ENCODE assay signal across 10 cellular contexts in the genomic region with DNA sequence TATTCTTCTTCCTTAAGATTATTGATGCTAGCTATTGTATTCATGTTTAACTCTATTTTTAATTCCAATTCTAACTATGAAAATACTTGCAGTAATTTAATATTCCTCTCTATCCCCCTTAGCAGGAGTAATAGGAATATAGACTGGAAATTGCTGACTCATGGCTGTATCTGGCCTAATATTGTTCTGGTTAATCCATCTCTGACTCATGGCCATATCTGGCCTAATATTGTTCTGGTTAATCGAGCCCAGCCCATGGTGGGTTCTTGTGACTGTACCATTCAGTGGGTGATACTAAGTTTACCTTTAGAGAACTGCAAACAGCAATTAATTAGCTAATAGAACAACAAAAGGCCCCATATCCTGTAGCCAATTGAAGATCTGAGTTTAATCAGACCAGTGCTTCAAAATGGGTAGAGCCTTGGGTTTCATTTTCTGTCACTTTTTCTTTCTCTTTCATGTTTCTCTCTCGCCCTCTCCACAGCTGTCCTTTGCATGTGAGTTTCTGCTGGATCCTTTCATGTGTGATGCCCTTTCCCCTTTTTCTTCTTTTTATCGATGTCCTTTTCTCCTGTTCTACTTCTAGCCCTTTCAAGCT. TPM values are rescaled to one million over a fixed set of nuclear protein-coding genes. Genes with fewer than 3 reads are reported as not detected.
DNase-seq lines count a peak whose midpoint lies in the region; ATAC-seq, FAIRE-seq and TF ChIP-seq lines count a peak whose summit lies in the region.
"Had no signal": no experiment of that assay in that cellular context is flagged by ENCODE, and none has a peak within 500 bp of the region (broad histone marks: within the 10 kb centered on the region; RNA-seq: fewer than 3 reads in every experiment).

No MANE protein-coding gene starts in this region.

- no peak for TF ChIP-seq POLR2A in H1 (IDR thresholded peaks at IDR 0.05; ENCODE audit: control extremely low read depth in 1 of 2, low read depth in 2 of 2, low read length in 2 of 2)

- no peaks in the 10 kb centered on the region for H3K79me1 ChIP-seq in H1 (ENCODE audit: low read depth, low read length)

- no peak overlapping the region for H3K4me3 ChIP-seq in H1 (ENCODE audit: extremely low read depth in 1 of 4, insufficient read depth in 2 of 4, low read depth in 3 of 4, low read length in 4 of 4)

- no peak for DNase-seq in H1 (ENCODE audit: low read depth in 1 of 2, low spot score in 2 of 2)
- no peak for DNase-seq in ecto neural progenitor cell (ENCODE audit: low spot score)
- no peak for DNase-seq in NCI-H345 (lab: John Stamatoyannopoulos, UW)
- DNase-seq in DMS153 treated with DMSO at 0.1 percent for 48 hours (lab: John Stamatoyannopoulos, UW; ENCODE audit: unreplicated experiment) = no peak
- no peak for DNase-seq in NCI-H2227 (lab: John Stamatoyannopoulos, UW; ENCODE audit: unreplicated experiment)

- no peak overlapping the region for H4K8ac ChIP-seq in H1 (ENCODE audit: extremely low read depth, insufficient read depth, low read length)

- H3K56ac ChIP-seq in H1 (replicated peaks; ENCODE audit: insufficient read length, low read depth, low read length) = no peak overlapping the region

- H3K9ac ChIP-seq in H1 (replicated peaks in 1 of 4; ENCODE audit: extremely low read depth in 1 of 4, low read depth in 3 of 4, low read length in 3 of 4) = no peak overlapping the region

- H3K27me3 ChIP-seq in H1 (replicated peaks in 1 of 4; ENCODE audit: control insufficient read depth in 3 of 4, extremely low read depth in 1 of 4, insufficient read depth in 3 of 4, low read length in 3 of 4) = no peaks in the 10 kb centered on the region

- no peaks in the 10 kb centered on the region for H3K79me2 ChIP-seq in H1 (ENCODE audit: control insufficient read depth in 1 of 2, insufficient read depth in 2 of 2, low read length in 2 of 2)

- H3K18ac ChIP-seq in H1 (ENCODE audit: extremely low read depth, low read length) = no peak overlapping the region

- no peak overlapping the region for H2BK12ac ChIP-seq in H1 (ENCODE audit: low read depth, low read length)

- H3K27ac ChIP-seq in H1 (ENCODE audit: low read depth, low read length) = no peak overlapping the region

- no peak overlapping the region for H2BK15ac ChIP-seq in H1 (ENCODE audit: low read length)

- H4K91ac ChIP-seq in H1 (replicated peaks; ENCODE audit: insufficient read length, low read length) = no peak overlapping the region

- no peak overlapping the region for H2AK5ac ChIP-seq in H1 (ENCODE audit: low read depth, low read length)

- H4K20me1 ChIP-seq in H1 (replicated peaks in 1 of 2; ENCODE audit: control insufficient read depth in 1 of 2, insufficient read depth in 2 of 2, low read length in 2 of 2) = no peaks in the 10 kb centered on the region

- no peaks in the 10 kb centered on the region for H3K36me3 ChIP-seq in H1 (ENCODE audit: control insufficient read depth in 2 of 4, insufficient read depth in 4 of 4, low read length in 3 of 4)

- H3K14ac ChIP-seq in H1 (ENCODE audit: insufficient read length) = no peak overlapping the region

- no peak overlapping the region for H2BK5ac ChIP-seq in H1 (ENCODE audit: low read depth, low read length)

- ATAC-seq in GM18498 (IDR thresholded peaks at IDR 0.05; ENCODE audit: unreplicated experiment) = peak; percentile 98
- peak; percentile 99 for ATAC-seq in GM21390 (IDR thresholded peaks at IDR 0.05; ENCODE audit: unreplicated experiment)
- peak; percentile 97 for ATAC-seq in HG03196 (IDR thresholded peaks at IDR 0.05; ENCODE audit: unreplicated experiment)

- H2BK120ac ChIP-seq in H1 (replicated peaks; ENCODE audit: low read depth, low read length) = no peak overlapping the region

- WGBS in H1 (ENCODE audit: extremely low coverage in 1 of 2, insufficient coverage in 1 of 2, insufficient read length in 1 of 2, insufficient replicate concordance in 2 of 2, low coverage in 1 of 2, low lambda C conversion rate in 2 of 2, missing lambda C conversion rate in 1 of 2), 2 experiments = 82% methylated on average over 3 of the region's 3 CpGs; no CpG with 5 or more reads in 1 of the 2 experiments

- H2AFZ ChIP-seq in H1 (ENCODE audit: low read length) = no peak overlapping the region

- H3K4ac ChIP-seq in H1 (replicated peaks; ENCODE audit: insufficient read length, low read depth, low read length) = no peak overlapping the region

- no peak overlapping the region for H3K23ac ChIP-seq in H1 (ENCODE audit: insufficient read length)

- TF ChIP-seq CTCF in H1 (IDR thresholded peaks at IDR 0.05; ENCODE audit: control extremely low read depth in 1 of 3, insufficient read depth in 1 of 3, low read depth in 1 of 3, low read length in 3 of 3) = no peak

- no peaks in the 10 kb centered on the region for H3K4me1 ChIP-seq in H1 (replicated peaks in 1 of 4; ENCODE audit: control insufficient read depth in 3 of 4, insufficient read depth in 4 of 4, low read length in 3 of 4)

- POLR2A ChIA-PET in H1 (lab: Charles Lee; ENCODE audit: partially characterized antibody) = no interaction called here

- no peaks in the 10 kb centered on the region for H3K9me3 ChIP-seq in H1 (ENCODE audit: insufficient read depth in 2 of 2, low read depth in 1 of 2, low read length in 1 of 2)

- no peak for TF ChIP-seq EP300 in H1 (IDR thresholded peaks at IDR 0.05; ENCODE audit: borderline replicate concordance in 1 of 2, low read depth in 2 of 2, low read length in 2 of 2)

- no peak overlapping the region for H2BK20ac ChIP-seq in H1 (ENCODE audit: low read length)

- H4K5ac ChIP-seq in H1 (ENCODE audit: insufficient read length, low read depth, low read length) = no peak overlapping the region

- H3K23me2 ChIP-seq in H1 (ENCODE audit: low read depth, low read length) = no peaks in the 10 kb centered on the region

- H3K4me2 ChIP-seq in H1 (ENCODE audit: insufficient read depth in 1 of 2, low read depth in 2 of 2, low read length in 2 of 2) = no peak overlapping the region

- FAIRE-seq in H1 (lab: Jason Lieb, UNC) = no peak
- FAIRE-seq: endometrium had no signal

- TF ChIP-seq RAD21 in H1 (IDR thresholded peaks at IDR 0.05 in 1 of 2, conservative IDR thresholded peaks at IDR 0.05 in 1 of 2; ENCODE audit: low read depth in 2 of 2, low read length in 2 of 2) = no peak

- CTCF ChIA-PET in H1 (lab: Charles Lee; ENCODE audit: partially characterized antibody) = interaction anchor here (1.2 kb wide), 1 partner anchor 57 kb away, joined by 6 read pairs; no protein-coding TSS in a partner anchor

TF ChIP-seq in H1, 55 proteins besides CTCF, POLR2A, EP300 and RAD21:
- peak; percentile 26; the same call in 1 of the 2 replicates for TF ChIP-seq BACH1 (IDR thresholded peaks at IDR 0.05; ENCODE audit: low read length)
- TF ChIP-seq, protein P1, sequence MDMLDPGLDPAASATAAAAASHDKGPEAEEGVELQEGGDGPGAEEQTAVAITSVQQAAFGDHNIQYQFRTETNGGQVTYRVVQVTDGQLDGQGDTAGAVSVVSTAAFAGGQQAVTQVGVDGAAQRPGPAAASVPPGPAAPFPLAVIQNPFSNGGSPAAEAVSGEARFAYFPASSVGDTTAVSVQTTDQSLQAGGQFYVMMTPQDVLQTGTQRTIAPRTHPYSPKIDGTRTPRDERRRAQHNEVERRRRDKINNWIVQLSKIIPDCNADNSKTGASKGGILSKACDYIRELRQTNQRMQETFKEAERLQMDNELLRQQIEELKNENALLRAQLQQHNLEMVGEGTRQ (IDR thresholded peaks at IDR 0.05; ENCODE audit: low read length) = no peak
- 0 out of 2 replicates have a peak, but pooled peaks have one; percentile 27 for TF ChIP-seq MAFK (IDR thresholded peaks at IDR 0.05; ENCODE audit: low read depth, low read length)

RNA-seq across cellular contexts. Expression of a gene that starts 50.6 kb away (rescaled TPM):
- total RNA-seq in H1 (2021; fragmentation: NEBNext Ultra II Directional; extraction: Animal tissue kit (Norgen Biotek cat#: 25700)) = 2.7 and 2.9 TPM in 2 replicates
- 0.77 and 1.0 TPM in 2 replicates for polyA plus RNA-seq in H1 (2011; rRNA removed)
- 1.2 TPM for polyA plus RNA-seq in H1 (2011; cell fraction: cytosol; rRNA removed)
- polyA plus RNA-seq in H1 (2011; cell fraction: nucleus; rRNA removed) = 2.1 TPM
- 0.92 to 2.1 TPM (median 1.2 TPM) in 4 replicates for polyA plus RNA-seq in H1 (2012, experiment 1 of 2)
- 0.28 TPM for polyA plus RNA-seq in H1 (2012, experiment 2 of 2)
- polyA plus RNA-seq in H1 (2013, experiment 1 of 2) = 1.2 TPM
- 1.6 TPM for polyA plus RNA-seq in H1 (2013, experiment 2 of 2)
- 3.2 and 3.9 TPM in 2 replicates for polyA minus RNA-seq in H1 (2011; rRNA and poly(A)+ RNA removed)
- 2.3 TPM for polyA minus RNA-seq in H1 (2011; cell fraction: cytosol; rRNA and poly(A)+ RNA removed)
- polyA minus RNA-seq in H1 (2011; cell fraction: nucleus; rRNA and poly(A)+ RNA removed) = 2.3 TPM
- polyA plus RNA-seq: neural cell had no signal
